ENCODE assay signal across 28 cellular contexts in the genomic region with DNA sequence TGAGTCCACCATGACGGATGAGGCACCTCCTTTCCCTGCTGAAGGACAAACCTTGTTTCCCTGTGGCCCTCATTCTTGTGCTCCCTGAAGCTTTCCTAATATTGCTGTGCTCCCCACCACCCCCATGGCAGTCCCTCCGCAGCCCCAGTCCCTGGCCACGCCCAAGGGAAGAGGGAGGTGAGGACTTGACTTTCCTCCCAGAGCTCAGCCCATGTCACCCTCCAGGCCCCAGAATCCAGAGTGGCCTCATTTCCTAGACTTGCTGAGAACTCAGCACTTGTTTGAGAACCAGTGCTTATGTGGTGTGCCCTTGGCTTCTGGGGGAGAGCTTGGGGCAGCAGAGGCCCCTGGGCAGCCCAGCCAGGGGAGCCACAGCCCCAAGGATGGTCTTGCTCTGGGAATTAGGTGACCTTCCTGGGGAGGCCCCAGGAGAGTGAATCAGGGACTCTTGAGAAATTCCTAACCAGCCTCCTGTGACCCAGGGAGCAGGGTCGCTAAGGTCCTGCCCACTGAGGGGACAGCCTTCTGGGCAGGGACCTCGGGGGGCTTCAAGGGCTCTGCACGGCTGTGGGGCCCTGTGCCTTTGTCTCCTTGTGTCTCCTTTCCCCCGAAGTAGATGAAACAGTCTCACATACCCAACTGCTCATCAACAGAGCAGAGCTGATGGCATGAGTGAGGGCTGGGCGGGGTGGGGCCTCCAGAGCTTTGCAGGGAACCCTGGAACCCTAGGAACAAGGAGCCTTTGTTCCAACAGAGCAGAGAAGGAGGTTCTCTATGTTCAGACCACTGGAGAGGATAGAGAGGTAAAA. TPM values are rescaled to one million over a fixed set of nuclear protein-coding genes. Genes with fewer than 3 reads are reported as not detected.
A peak's percentile ranks its signal among the peaks of the same experiment; 100 is the strongest.
DNase-seq lines count a peak whose midpoint lies in the region; ATAC-seq and TF ChIP-seq lines count a peak whose summit lies in the region.
"Had no signal": no experiment of that assay in that cellular context is flagged by ENCODE, and none has a peak within 500 bp of the region (broad histone marks: within the 10 kb centered on the region; RNA-seq: fewer than 3 reads in every experiment).

No MANE protein-coding gene starts in this region.

- BruUV-seq in OCI-LY7 (replicated peaks; lab: Mats Ljungman, UMichigan), result no TSS peak

- no peaks in the 10 kb centered on the region for H3K27me3 ChIP-seq in hepatocyte
- H3K27me3 ChIP-seq: ascending aorta, esophagus muscularis mucosa, gastrocnemius medialis, Peyer's patch, SJSA1, transverse colon had no signal

- H3K9me2 ChIP-seq in OCI-LY7 (ENCODE audit: insufficient read depth, low read length), result no peaks in the 10 kb centered on the region
- H3K9me2 ChIP-seq in hepatocyte (replicated peaks; ENCODE audit: insufficient read depth), result no peaks in the 10 kb centered on the region

- H3K36me3 ChIP-seq in OCI-LY7 (ENCODE audit: insufficient read depth, low read length) (peaks cover 78% of the 10 kb centered on the region), hepatocyte (replicated peaks; ENCODE audit: insufficient read depth, low read depth) (no peaks in the 10 kb centered on the region)
- H3K36me3 ChIP-seq: ascending aorta, esophagus muscularis mucosa, gastrocnemius medialis, SJSA1, transverse colon had no signal

- no peaks in the 10 kb centered on the region for H3K79me2 ChIP-seq in OCI-LY7 (ENCODE audit: insufficient read depth, low read depth, low read length)
- peaks cover 5% of the 10 kb centered on the region for H3K79me2 ChIP-seq in hepatocyte

- H3K4me3 ChIP-seq in OCI-LY7 (ENCODE audit: low read depth, low read length, poor library complexity, severe bottlenecking) (no peak overlapping the region), hepatocyte (no peak overlapping the region)
- H3K4me3 ChIP-seq: ascending aorta, esophagus muscularis mucosa, gastrocnemius medialis, K562, Peyer's patch, SJSA1, smooth muscle cell, transverse colon had no signal

- TF ChIP-seq CTCF in OCI-LY7 (conservative IDR thresholded peaks at IDR 0.05; ENCODE audit: low read length) (no peak), hepatocyte (IDR thresholded peaks at IDR 0.05; ENCODE audit: poor library complexity) (no peak)

- H3K9me3 Mint-ChIP-seq in activated CD4-positive, alpha-beta memory T cell treated with anti-CD3 and anti-CD28 coated beads for 36 hours, result no peaks in the 10 kb centered on the region
- no peaks in the 10 kb centered on the region for H3K9me3 Mint-ChIP-seq in activated CD4-positive, alpha-beta memory T cell treated with anti-CD3 and anti-CD28 coated beads, Interleukin-2, amount 10 ng/mL, durations not matched to agents 7 days and 5 days
- H3K9me3 Mint-ChIP-seq in stimulated activated effector memory CD8-positive, alpha-beta T cell treated with anti-CD3 and anti-CD28 coated beads, Interleukin-12 subunit alpha, Interleukin-12 subunit beta, amount 100 ng/mL, for 72 hours, result no peaks in the 10 kb centered on the region
- H3K9me3 Mint-ChIP-seq: T-helper 1 cell treated with Interleukin-12 subunit alpha and Interleukin-12 subunit beta and Interleukin-4 antibody, amounts not matched to agents 30 μg/mL and 1 μg/mL, for 36 hours had no signal

- peak overlapping the region; percentile 23 for H3K27ac Mint-ChIP-seq in activated CD4-positive, alpha-beta memory T cell treated with anti-CD3 and anti-CD28 coated beads for 36 hours
- H3K27ac Mint-ChIP-seq in activated CD4-positive, alpha-beta memory T cell treated with anti-CD3 and anti-CD28 coated beads, Interleukin-2, amount 10 ng/mL, durations not matched to agents 7 days and 5 days, result no peak overlapping the region
- peak overlapping the region; percentile 69 for H3K27ac Mint-ChIP-seq in stimulated activated effector memory CD8-positive, alpha-beta T cell treated with anti-CD3 and anti-CD28 coated beads, Interleukin-12 subunit alpha, Interleukin-12 subunit beta, amount 100 ng/mL, for 72 hours

- no peaks in the 10 kb centered on the region for H3K9me3 ChIP-seq in OCI-LY7 (ENCODE audit: low read length)
- no peaks in the 10 kb centered on the region for H3K9me3 ChIP-seq in hepatocyte (ENCODE audit: low read depth)
- H3K9me3 ChIP-seq: ascending aorta, esophagus muscularis mucosa, gastrocnemius medialis, Peyer's patch, SJSA1, transverse colon had no signal

- no peak overlapping the region for H3K4me3 Mint-ChIP-seq in activated CD4-positive, alpha-beta memory T cell treated with anti-CD3 and anti-CD28 coated beads for 36 hours
- no peak overlapping the region for H3K4me3 Mint-ChIP-seq in activated CD4-positive, alpha-beta memory T cell treated with anti-CD3 and anti-CD28 coated beads, Interleukin-2, amount 10 ng/mL, durations not matched to agents 7 days and 5 days
- no peak overlapping the region for H3K4me3 Mint-ChIP-seq in stimulated activated effector memory CD8-positive, alpha-beta T cell treated with anti-CD3 and anti-CD28 coated beads, Interleukin-12 subunit alpha, Interleukin-12 subunit beta, amount 100 ng/mL, for 72 hours
- H3K4me3 Mint-ChIP-seq: T-helper 1 cell treated with Interleukin-12 subunit alpha and Interleukin-12 subunit beta and Interleukin-4 antibody, amounts not matched to agents 30 μg/mL and 1 μg/mL, for 36 hours had no signal

- H3K27ac ChIP-seq in OCI-LY7 (ENCODE audit: low read depth, low read length, poor library complexity, severe bottlenecking) (peak overlapping the region; percentile 40), hepatocyte (peak overlapping the region; percentile 55)
- H3K27ac ChIP-seq: ascending aorta, gastrocnemius medialis, SJSA1, transverse colon had no signal

- POLR2A ChIA-PET in activated CD4-positive, alpha-beta memory T cell treated with anti-CD3 and anti-CD28 coated beads for 36 hours (lab: Charles Lee), result interaction anchor here (0.9 to 3.3 kb wide), 2 partner anchors 18 to 27 kb away, joined by 3 to 21 read pairs; partner anchors contain the start of gene PSD4
- POLR2A ChIA-PET in activated CD4-positive, alpha-beta memory T cell treated with anti-CD3 and anti-CD28 coated beads, Interleukin-2, amount 10 ng/mL, durations not matched to agents 7 days and 5 days (lab: Charles Lee), result interaction anchor here (1.1 to 2.4 kb wide), 6 partner anchors 10 to 50 kb away, joined by 3 to 11 read pairs (median 4); partner anchors contain the start of gene PSD4
- POLR2A ChIA-PET in OCI-LY7 (lab: Charles Lee), result no interaction called here

- H2AFZ ChIP-seq in OCI-LY7 (ENCODE audit: low read length) (no peak overlapping the region), hepatocyte (no peak overlapping the region)

- no peaks in the 10 kb centered on the region for H3K27me3 Mint-ChIP-seq in activated CD4-positive, alpha-beta memory T cell treated with anti-CD3 and anti-CD28 coated beads for 36 hours
- H3K27me3 Mint-ChIP-seq in activated CD4-positive, alpha-beta memory T cell treated with anti-CD3 and anti-CD28 coated beads, Interleukin-2, amount 10 ng/mL, durations not matched to agents 7 days and 5 days, result no peaks in the 10 kb centered on the region

- no peak for ATAC-seq in stimulated activated effector memory CD8-positive, alpha-beta T cell treated with anti-CD3 and anti-CD28 coated beads, Interleukin-12 subunit alpha, Interleukin-12 subunit beta, amount 100 ng/mL, for 72 hours
- ATAC-seq in left colon (no peak), HG03135 (IDR thresholded peaks at IDR 0.05; ENCODE audit: unreplicated experiment) (no peak)
- ATAC-seq: gastrocnemius medialis; K562; stimulated activated naive CD8-positive, alpha-beta T cell treated with anti-CD3 and anti-CD28 coated beads, Interleukin-15, Interleukin-2, amounts not matched to agents 100 U/mL and 50 U/mL, for 24 hours had no signal

- H3K4me1 ChIP-seq in OCI-LY7 (ENCODE audit: insufficient read depth, low read length, poor library complexity, severe bottlenecking), result peaks cover 15% of the 10 kb centered on the region
- H3K4me1 ChIP-seq in hepatocyte (ENCODE audit: insufficient read depth), result no peaks in the 10 kb centered on the region
- H3K4me1 ChIP-seq: ascending aorta had no signal

- H3K36me3 Mint-ChIP-seq in activated CD4-positive, alpha-beta memory T cell treated with anti-CD3 and anti-CD28 coated beads for 36 hours, result peaks cover 40% of the 10 kb centered on the region
- peaks cover 60% of the 10 kb centered on the region for H3K36me3 Mint-ChIP-seq in activated CD4-positive, alpha-beta memory T cell treated with anti-CD3 and anti-CD28 coated beads, Interleukin-2, amount 10 ng/mL, durations not matched to agents 7 days and 5 days (ENCODE audit: low read depth)
- H3K36me3 Mint-ChIP-seq in stimulated activated effector memory CD8-positive, alpha-beta T cell treated with anti-CD3 and anti-CD28 coated beads, Interleukin-12 subunit alpha, Interleukin-12 subunit beta, amount 100 ng/mL, for 72 hours, result peaks cover 100% of the 10 kb centered on the region

- no peak for DNase-seq in activated CD4-positive, alpha-beta memory T cell treated with anti-CD3 and anti-CD28 coated beads for 36 hours
- DNase-seq in activated CD4-positive, alpha-beta memory T cell treated with anti-CD3 and anti-CD28 coated beads, Interleukin-2, amount 10 ng/mL, durations not matched to agents 7 days and 5 days, result no peak
- DNase-seq in OCI-LY7 (ENCODE audit: low spot score) (no peak), hepatocyte (ENCODE audit: low spot score) (no peak), left colon (no peak), HT-29 (ENCODE audit: low spot score) (no peak)
- no peak for DNase-seq in stimulated activated effector memory CD8-positive, alpha-beta T cell treated with anti-CD3 and anti-CD28 coated beads, Interleukin-12 subunit alpha, Interleukin-12 subunit beta, amount 100 ng/mL, for 72 hours (ENCODE audit: low spot score in 2 of 2)
- DNase-seq: 8988T; activated CD4-positive, alpha-beta T cell treated with anti-CD3 and anti-CD28 coated beads for 48 hours; activated naive CD4-positive, alpha-beta T cell; effector CD8-positive, alpha-beta T cell; gastrocnemius medialis; MM.1S; NCI-H1436; NCI-H2171; NCI-H524; NK-92 treated with Interleukin-12 subunit alpha and Interleukin-12 subunit beta, amount 100 ng/mL, for 24 hours; stimulated activated CD4-positive, alpha-beta T cell treated with anti-CD3 and anti-CD28 coated beads, Interleukin-2, amount 100 ng/mL, for 48 hours; stimulated activated naive CD8-positive, alpha-beta T cell treated with anti-CD3 and anti-CD28 coated beads, Interleukin-15, Interleukin-2, amounts not matched to agents 100 U/mL and 50 U/mL, for 24 hours; transverse colon had no signal

- intact Hi-C loops in activated CD4-positive, alpha-beta memory T cell treated with anti-CD3 and anti-CD28 coated beads for 36 hours (cut with micrococcal nuclease), result loop anchor here (5.0 kb wide), 1 partner anchor 191 kb away; no protein-coding TSS in a partner anchor
- intact Hi-C loops in OCI-LY7 (cut with micrococcal nuclease; ENCODE audit: unreplicated experiment) (loop anchor here (5.0 kb wide), 1 partner anchor 171 kb away; no protein-coding TSS in a partner anchor), left colon (cut with DNase I, micrococcal nuclease) (no loop called here)

- WGBS in hepatocyte (ENCODE audit: low lambda C conversion rate, missing lambda C conversion rate), result 94% methylated on average over 6 of the region's 8 CpGs

- H4K20me1 ChIP-seq in OCI-LY7 (ENCODE audit: insufficient read depth, low read length), result no peaks in the 10 kb centered on the region
- H4K20me1 ChIP-seq in hepatocyte (ENCODE audit: insufficient read depth, poor library complexity, severe bottlenecking), result no peaks in the 10 kb centered on the region

- CTCF ChIA-PET in activated CD4-positive, alpha-beta memory T cell treated with anti-CD3 and anti-CD28 coated beads for 36 hours (lab: Charles Lee), result interaction anchor here (1.1 to 16.4 kb wide), 4 partner anchors 45 to 169 kb away, joined by 3 to 308 read pairs (median 34); no protein-coding TSS in a partner anchor
- CTCF ChIA-PET in activated CD4-positive, alpha-beta memory T cell treated with anti-CD3 and anti-CD28 coated beads, Interleukin-2, amount 10 ng/mL, durations not matched to agents 7 days and 5 days (lab: Charles Lee), result interaction anchor here (1.2 to 6.6 kb wide), 3 partner anchors 10 to 64 kb away, joined by 3 to 56 read pairs (median 6); no protein-coding TSS in a partner anchor
- CTCF ChIA-PET in OCI-LY7 (lab: Charles Lee; ENCODE audit: unreplicated experiment), result no interaction called here

- peaks cover 17% of the 10 kb centered on the region for H3K4me1 Mint-ChIP-seq in activated CD4-positive, alpha-beta memory T cell treated with anti-CD3 and anti-CD28 coated beads for 36 hours (ENCODE audit: low read depth)
- peaks cover 24% of the 10 kb centered on the region for H3K4me1 Mint-ChIP-seq in activated CD4-positive, alpha-beta memory T cell treated with anti-CD3 and anti-CD28 coated beads, Interleukin-2, amount 10 ng/mL, durations not matched to agents 7 days and 5 days
- H3K4me1 Mint-ChIP-seq in stimulated activated effector memory CD8-positive, alpha-beta T cell treated with anti-CD3 and anti-CD28 coated beads, Interleukin-12 subunit alpha, Interleukin-12 subunit beta, amount 100 ng/mL, for 72 hours, result peaks cover 43% of the 10 kb centered on the region

- peak overlapping the region; percentile 40; the same call in 1 of the 2 replicates for H3K4me2 ChIP-seq in OCI-LY7 (ENCODE audit: low read length)
- no peak overlapping the region for H3K4me2 ChIP-seq in hepatocyte

RNA-seq across cellular contexts. Expression of gene PSD4, which starts 27.9 kb away (rescaled TPM):
- total RNA-seq in activated CD4-positive, alpha-beta memory T cell treated with anti-CD3 and anti-CD28 coated beads for 36 hours, result 100 to 1,000 TPM; 156 to 170 TPM
- 100 to 1,000 TPM; 261 to 272 TPM for total RNA-seq in activated CD4-positive, alpha-beta memory T cell treated with anti-CD3 and anti-CD28 coated beads, Interleukin-2, amount 10 ng/mL, durations not matched to agents 7 days and 5 days
- total RNA-seq in OCI-LY7 (2014; rRNA removed; shearing (Covaris generic)), result 78.2 and 99.6 TPM in 2 replicates
- total RNA-seq in OCI-LY7 (2022), result 100 and 111 TPM in 2 replicates
- 22.6 and 26.5 TPM in 2 replicates for total RNA-seq in hepatocyte
- polyA plus RNA-seq in hepatocyte, result 11.5 and 15.1 TPM in 2 replicates
- 10 to 100 TPM; 68.4 to 72.1 TPM for total RNA-seq in left colon
- total RNA-seq in HT-29 (2014; rRNA removed; shearing (Covaris generic)), result 85.5 and 90.1 TPM in 2 replicates

Comparison
In these comparisons a context has a peak if more than half of its experiments do, and no peak if none do; other contexts are left out.
1. intact Hi-C loops: an anchor here in activated CD4-positive, alpha-beta memory T cell treated with anti-CD3 and anti-CD28 coated beads for 36 hours (5.0 kb wide) and OCI-LY7 (5.0 kb wide); none called in left colon.